24 cellular contexts compared by ENCODE assay signal in genomic region chr6:12394170-12394569, GRCh38.
"Had no signal": no experiment of that assay in that cellular context is flagged by ENCODE, and none has a peak within 500 bp of the region (broad histone marks: within the 10 kb centered on the region; RNA-seq: fewer than 3 reads in every experiment).

No MANE protein-coding gene starts in this region.

- DNase-seq: dorsolateral prefrontal cortex; effector CD4-positive, alpha-beta T cell; effector memory CD4-positive, alpha-beta T cell; erythroblast; esophagus squamous epithelium; foreskin fibroblast; foreskin melanocyte; gastrocnemius medialis; glutamatergic neuron; head of caudate nucleus; heart right ventricle; hippocampal formation; left cardiac atrium; left ventricle myocardium inferior; lower lobe of right lung; mesenchymal stem cell; midbrain; naive thymus-derived CD4-positive, alpha-beta T cell had no signal

- H3K4me3 Mint-ChIP-seq: naive thymus-derived CD4-positive, alpha-beta T cell had no signal

- H3K27me3 ChIP-seq: dorsolateral prefrontal cortex, esophagus squamous epithelium, gastrocnemius medialis, heart right ventricle had no signal

- H3K9me3 ChIP-seq: esophagus squamous epithelium, gastrocnemius medialis, heart right ventricle, left ventricle myocardium inferior, lower lobe of right lung had no signal

- H3K4me3 ChIP-seq: coronary artery, dorsolateral prefrontal cortex, esophagus squamous epithelium, gastrocnemius medialis, heart right ventricle, left ventricle myocardium inferior, lower lobe of right lung had no signal

- H3K4me1 Mint-ChIP-seq: naive thymus-derived CD4-positive, alpha-beta T cell had no signal

- FAIRE-seq: colon, islet of Langerhans, keratinocyte had no signal

- ATAC-seq: esophagus mucosa; gastrocnemius medialis; heart right ventricle; left cardiac atrium; lower lobe of right lung; naive thymus-derived CD4-positive, alpha-beta T cell had no signal

- H3K4me1 ChIP-seq: esophagus squamous epithelium, gastrocnemius medialis, lower lobe of right lung had no signal

- H3K27ac Mint-ChIP-seq: naive thymus-derived CD4-positive, alpha-beta T cell had no signal

- H3K36me3 ChIP-seq: esophagus squamous epithelium, gastrocnemius medialis, heart right ventricle, left ventricle myocardium inferior, lower lobe of right lung had no signal

- H3K36me3 Mint-ChIP-seq: naive thymus-derived CD4-positive, alpha-beta T cell had no signal

- H3K27ac ChIP-seq: coronary artery, dorsolateral prefrontal cortex, epithelial cell of prostate, esophagus squamous epithelium, gastrocnemius medialis, heart right ventricle, left ventricle myocardium inferior, lower lobe of right lung had no signal
